Comparison of ENCODE assay signal across 8 cellular contexts in genomic region chr7:128830231-128831177, GRCh38. TPM values are rescaled to one million over a fixed set of nuclear protein-coding genes. Genes with fewer than 3 reads are reported as not detected.
DNase-seq lines count a peak whose midpoint lies in the region; ATAC-seq and TF ChIP-seq lines count a peak whose summit lies in the region.

FLNC (plus strand) TSS chr7:128830406; CDS start chr7:128830638, 232 bp downstream.

- TF ChIP-seq CTCF in H9 (conservative IDR thresholded peaks at IDR 0.05): no peak
- no peak for TF ChIP-seq CTCF in choroid plexus epithelial cell (conservative IDR thresholded peaks at IDR 0.05; ENCODE audit: low read depth, low read length)

- H3K4me1 Mint-ChIP-seq in H9: peaks cover 34 to 57% of the 10 kb centered on the region in 2 experiments

- no peak for DNase-seq in H9
- peak; percentile 19 for DNase-seq in T-helper 9 cell
- peak; percentile 71 for DNase-seq in choroid plexus epithelial cell (ENCODE audit: low read depth)
- peak; percentile 13 for DNase-seq in stimulated activated CD4-positive, alpha-beta T cell treated with anti-CD3 and anti-CD28 coated beads, Interleukin-2, amount 100 ng/mL, for 4 hours (ENCODE audit: low read depth)
- DNase-seq in DMS153 treated with DMSO at 0.1 percent for 48 hours (lab: John Stamatoyannopoulos, UW; ENCODE audit: unreplicated experiment): no peak

- no peak within 1 kb of the TSS for H2AK5ac ChIP-seq in H9 (ENCODE audit: insufficient read length, low read length)

- no peak within 1 kb of the TSS for H3K9ac ChIP-seq in H9 (ENCODE audit: extremely low read depth, insufficient read length, low read length)

- H3K23ac ChIP-seq in H9 (ENCODE audit: insufficient read length, low read depth, low read length): no peak within 1 kb of the TSS

- no peak within 1 kb of the TSS; a peak in 1 of 7 replicates for H3K27ac Mint-ChIP-seq in H9

- no peak within 1 kb of the TSS for H3K56ac ChIP-seq in H9 (ENCODE audit: insufficient read length, low read depth, low read length)

- peaks cover 48% of the 10 kb centered on the region for H3K27me3 Mint-ChIP-seq in H9 (ENCODE audit: low read depth)

- H3K27ac ChIP-seq in H9 (ENCODE audit: insufficient read length, low read depth, low read length): no peak within 1 kb of the TSS
- H3K27ac ChIP-seq in layer of hippocampus (ENCODE audit: low read depth, low read length): peak within 1 kb of the TSS; percentile 97

- no peaks in the 10 kb centered on the region for H3K79me2 ChIP-seq in H9 (ENCODE audit: insufficient read depth, low read length)

- H3K27me3 ChIP-seq in H9 (ENCODE audit: insufficient read depth, low read length) (peaks cover 12% of the 10 kb centered on the region; the same call in 1 of the 2 replicates), layer of hippocampus (ENCODE audit: control insufficient read depth, insufficient read depth, low read length) (peaks cover 2% of the 10 kb centered on the region)

- peak within 1 kb of the TSS; percentile 44; the same call in 1 of the 2 replicates for H3K14ac ChIP-seq in H9 (ENCODE audit: insufficient read depth, low read length)

- no peak within 1 kb of the TSS for H4K5ac ChIP-seq in H9 (ENCODE audit: insufficient read length, low read depth, low read length)

- peaks cover 5% of the 10 kb centered on the region; the same call in 1 of the 2 replicates for H3K4me1 ChIP-seq in H9 (ENCODE audit: insufficient read depth, low read length)

- H3K36me3 Mint-ChIP-seq in H9 (ENCODE audit: insufficient read depth in 1 of 3, low read depth in 3 of 3): no peaks in the 10 kb centered on the region

- no CpG with 5 or more reads among the region's 109 CpGs for WGBS in H9 (ENCODE audit: extremely low coverage, insufficient read length, low lambda C conversion rate)

- H3K9me3 ChIP-seq in H9 (ENCODE audit: control insufficient read depth, low read depth, low read length): no peaks in the 10 kb centered on the region

- H2AFZ ChIP-seq in H9 (ENCODE audit: low read length): no peak within 1 kb of the TSS

- H4K20me1 ChIP-seq in H9 (ENCODE audit: control insufficient read depth, insufficient read depth, insufficient read length): no peaks in the 10 kb centered on the region

- no peaks in the 10 kb centered on the region for H3K79me1 ChIP-seq in H9 (ENCODE audit: insufficient read depth, low read depth, low read length, poor library complexity, severe bottlenecking)

- peaks cover 22% of the 10 kb centered on the region for H3K23me2 ChIP-seq in H9 (ENCODE audit: insufficient read length, low read depth, low read length, poor library complexity, severe bottlenecking)

- H3K4me3 Mint-ChIP-seq in H9: peak within 1 kb of the TSS; percentile 65 to 83

- no peak within 1 kb of the TSS for H3K4ac ChIP-seq in H9 (ENCODE audit: low read depth, low read length)

- H3K4me3 ChIP-seq in choroid plexus epithelial cell (ENCODE audit: low read depth, low read length): peak within 1 kb of the TSS; percentile 69

- H2BK15ac ChIP-seq in H9 (ENCODE audit: low read depth, low read length): no peak within 1 kb of the TSS

- no peak within 1 kb of the TSS for H2BK5ac ChIP-seq in H9 (ENCODE audit: insufficient read length, low read length)

- H2BK12ac ChIP-seq in H9 (ENCODE audit: insufficient read length, low read depth, low read length): no peak within 1 kb of the TSS

- no peak within 1 kb of the TSS for H4K8ac ChIP-seq in H9 (replicated peaks; ENCODE audit: insufficient read length, low read depth, low read length)

- H3K9me3 Mint-ChIP-seq in H9: no peaks in the 10 kb centered on the region

- no peak within 1 kb of the TSS for H3T11ph ChIP-seq in H9 (ENCODE audit: low read length)

- no peak within 1 kb of the TSS for H2BK20ac ChIP-seq in H9 (ENCODE audit: low read depth, low read length, poor library complexity, severe bottlenecking)

- no peak within 1 kb of the TSS for H3K18ac ChIP-seq in H9 (ENCODE audit: insufficient read length, low read depth, low read length)

- peak within 1 kb of the TSS; percentile 80 for H3K4me2 ChIP-seq in H9 (ENCODE audit: insufficient read depth, insufficient read length, low read length)

- no peak for ATAC-seq in HG03280 (IDR thresholded peaks at IDR 0.05; ENCODE audit: unreplicated experiment)
- no peak for ATAC-seq in HG03460 (IDR thresholded peaks at IDR 0.05; ENCODE audit: unreplicated experiment)

- no peak within 1 kb of the TSS for H2BK120ac ChIP-seq in H9 (ENCODE audit: low read depth, low read length, poor library complexity, severe bottlenecking)

- no peak within 1 kb of the TSS for H4K91ac ChIP-seq in H9 (ENCODE audit: insufficient read length, low read depth, low read length)

RNA-seq across cellular contexts. Expression of gene FLNC, which starts in this region (rescaled TPM):
- total RNA-seq in H9 (2021): 12.2 and 12.5 TPM in 2 replicates

Comparison
In these comparisons a context has a peak if more than half of its experiments do, and no peak if none do; other contexts are left out.
1. DNase-seq: peak in T-helper 9 cell (single experiment), choroid plexus epithelial cell (single experiment) and stimulated activated CD4-positive, alpha-beta T cell treated with anti-CD3 and anti-CD28 coated beads, Interleukin-2, amount 100 ng/mL, for 4 hours (single experiment); none in H9 (single experiment) and DMS153 treated with DMSO at 0.1 percent for 48 hours (single experiment).